ENCODE assay signal across 19 cellular contexts in genomic region chr11:34656062-34656720, GRCh38. TPM values are rescaled to one million over a fixed set of nuclear protein-coding genes. Genes with fewer than 3 reads are reported as not detected.
DNase-seq lines count a peak whose midpoint lies in the region; ATAC-seq and TF ChIP-seq lines count a peak whose summit lies in the region.
"Had no signal": no experiment of that assay in that cellular context is flagged by ENCODE, and none has a peak within 500 bp of the region (broad histone marks: within the 10 kb centered on the region; RNA-seq: fewer than 3 reads in every experiment).

No MANE protein-coding gene starts in this region.

- H3K4me1 ChIP-seq in RWPE2 (ENCODE audit: insufficient read depth, poor library complexity, severe bottlenecking) = peaks cover 41% of the 10 kb centered on the region
- peaks cover 24 to 100% (median 31%) of the 10 kb centered on the region in 3 donors for H3K4me1 ChIP-seq in esophagus squamous epithelium
- H3K4me1 ChIP-seq in osteoblast (ENCODE audit: insufficient read depth, low read length) = peaks cover 38% of the 10 kb centered on the region

- WGBS in esophagus squamous epithelium, 2 donors = 71 to 79% methylated on average over 5 of the region's 5 CpGs

- ATAC-seq in RWPE2 (ENCODE audit: low read depth) (no peak), GM19395 (IDR thresholded peaks at IDR 0.05; ENCODE audit: unreplicated experiment) (no peak), GM21737 (IDR thresholded peaks at IDR 0.05; ENCODE audit: unreplicated experiment) (no peak)
- ATAC-seq: WTC11 had no signal

- H4K20me1 ChIP-seq in osteoblast (ENCODE audit: insufficient read depth, low read length) = no peaks in the 10 kb centered on the region

- DNase-seq in ELR (ENCODE audit: low read depth) (peak; percentile 28), RWPE2 (ENCODE audit: low spot score) (no peak), esophagus squamous epithelium (lab: John Stamatoyannopoulos, UW) (no peak), osteoblast (ENCODE audit: insufficient read length, low spot score, missing footprints) (no peak), erythroblast (lab: John Stamatoyannopoulos, UW) (no peak), DMS 273 treated with DMSO at 0.1 percent for 48 hours (lab: John Stamatoyannopoulos, UW) (no peak)
- DNase-seq: DMS79 treated with DMSO at 0.1 percent for 48 hours; effector CD4-positive, alpha-beta T cell; Kasumi-1; NCI-H1694 treated with DMSO at 0.1 percent for 48 hours; NCI-H510A; right lobe of liver; upper lobe of left lung had no signal

- H3K4me2 ChIP-seq in osteoblast (ENCODE audit: insufficient read depth, low read length) = no peak overlapping the region

- no peaks in the 10 kb centered on the region for H3K9me3 ChIP-seq in RWPE2 (ENCODE audit: severe bottlenecking)
- no peaks in the 10 kb centered on the region for H3K9me3 ChIP-seq in esophagus squamous epithelium
- no peaks in the 10 kb centered on the region for H3K9me3 ChIP-seq in osteoblast (ENCODE audit: low read depth, low read length)
- H3K9me3 ChIP-seq: right lobe of liver, upper lobe of left lung had no signal

- no peak overlapping the region for H3K4me3 ChIP-seq in RWPE2 (ENCODE audit: severe bottlenecking)
- no peak overlapping the region for H3K4me3 ChIP-seq in esophagus squamous epithelium
- no peak overlapping the region for H3K4me3 ChIP-seq in osteoblast (ENCODE audit: insufficient read depth, low read length)
- H3K4me3 ChIP-seq: lung, right lobe of liver, upper lobe of left lung had no signal

- H3K27ac ChIP-seq in RWPE2 (ENCODE audit: poor library complexity, severe bottlenecking) = peak overlapping the region; percentile 88
- H3K27ac ChIP-seq in esophagus squamous epithelium = peak overlapping the region in 3 of 4 donors; percentile 72 to 90 (median 82)
- peak overlapping the region; percentile 80 for H3K27ac ChIP-seq in osteoblast (ENCODE audit: low read depth, low read length)
- H3K27ac ChIP-seq: HL-60 had no signal

- no peak overlapping the region for H2AFZ ChIP-seq in osteoblast (ENCODE audit: low read length)

- TF ChIP-seq POLR2A in esophagus squamous epithelium (IDR thresholded peaks at IDR 0.05) = no peak
- no peak for TF ChIP-seq POLR2A in erythroblast (IDR thresholded peaks at IDR 0.05; ENCODE audit: low read length)

- TF ChIP-seq CTCF in RWPE2 (IDR thresholded peaks at IDR 0.05; ENCODE audit: poor library complexity, severe bottlenecking) = no peak
- TF ChIP-seq CTCF in esophagus squamous epithelium (IDR thresholded peaks at IDR 0.05) = no peak
- no peak for TF ChIP-seq CTCF in osteoblast (IDR thresholded peaks at IDR 0.05; ENCODE audit: extremely low read depth, low read depth, low read length)

- no peaks in the 10 kb centered on the region for H3K79me2 ChIP-seq in osteoblast (ENCODE audit: insufficient read depth, low read length)

- H3K36me3 ChIP-seq in RWPE2 (ENCODE audit: low read depth) (peaks cover 11% of the 10 kb centered on the region), esophagus squamous epithelium (peaks cover 0 to 79% (median 0%) of the 10 kb centered on the region in 3 donors), osteoblast (ENCODE audit: insufficient read depth, low read length) (no peaks in the 10 kb centered on the region)
- H3K36me3 ChIP-seq: right lobe of liver, upper lobe of left lung had no signal

- no peaks in the 10 kb centered on the region for H3K27me3 ChIP-seq in RWPE2 (ENCODE audit: insufficient read depth, poor library complexity, severe bottlenecking)
- no peaks in the 10 kb centered on the region for H3K27me3 ChIP-seq in esophagus squamous epithelium
- no peaks in the 10 kb centered on the region for H3K27me3 ChIP-seq in osteoblast (ENCODE audit: insufficient read depth, low read length)
- H3K27me3 ChIP-seq: right lobe of liver, upper lobe of left lung had no signal

- intact Hi-C loops in esophagus squamous epithelium (cut with DNase I) = no loop called here

RNA-seq across cellular contexts. Expression of gene EHF, which starts 35.3 kb away (rescaled TPM):
- total RNA-seq in esophagus squamous epithelium = 100 to 1,000 TPM; 265 to 388 (median 325) TPM
- total RNA-seq in osteoblast = not detected in 2 replicates
- total RNA-seq: B cell had no signal

Comparison
In these comparisons a context has a peak if more than half of its experiments do, and no peak if none do; other contexts are left out.
1. RNA of gene EHF, which starts 35.3 kb away (total RNA-seq): 265 to 388 TPM in esophagus squamous epithelium; not detected in osteoblast; every median in the first group is over 100 times any median in the second.
2. Peak in every context shown above with its lines, with median percentiles within 50 percentile points of each other: H3K27ac ChIP-seq.